8 cellular contexts compared by ENCODE assay signal in genomic region chr6:41922154-41922553, GRCh38. TPM values are rescaled to one million over a fixed set of nuclear protein-coding genes. Genes with fewer than 3 reads are reported as not detected.
DNase-seq lines count a peak whose midpoint lies in the region; FAIRE-seq and TF ChIP-seq lines count a peak whose summit lies in the region.

No MANE protein-coding gene starts in this region.

- H3K27me3 ChIP-seq in DOHH2 (ENCODE audit: control insufficient read depth, low read length) = no peaks in the 10 kb centered on the region
- no peaks in the 10 kb centered on the region for H3K27me3 ChIP-seq in endothelial cell of umbilical vein (ENCODE audit: control insufficient read depth in 2 of 2, insufficient read depth in 2 of 2, low read length in 2 of 2)
- no peaks in the 10 kb centered on the region for H3K27me3 ChIP-seq in ovary

- peak overlapping the region; percentile 96 for H3K9ac ChIP-seq in endothelial cell of umbilical vein (replicated peaks; ENCODE audit: extremely low read depth, insufficient read depth, low read length)

- H2AFZ ChIP-seq in endothelial cell of umbilical vein (ENCODE audit: low read depth, low read length) = no peak overlapping the region

- TSS peak; percentile 37 for BruUV-seq in endothelial cell of umbilical vein (replicated peaks; lab: Mats Ljungman, UMichigan)

- no peaks in the 10 kb centered on the region for H3K9me1 ChIP-seq in endothelial cell of umbilical vein (replicated peaks; ENCODE audit: control insufficient read depth, extremely low read depth, insufficient read depth, low read length)

- H3K4me2 ChIP-seq in DOHH2 (ENCODE audit: low read length) (peak overlapping the region; percentile 82), endothelial cell of umbilical vein (ENCODE audit: insufficient read depth, low read length) (peak overlapping the region; percentile 93)

- H3K27ac ChIP-seq in DOHH2 (ENCODE audit: low read depth, low read length) = peak overlapping the region; percentile 80
- peak overlapping the region; percentile 94 for H3K27ac ChIP-seq in endothelial cell of umbilical vein (ENCODE audit: insufficient read depth, low read depth, low read length)
- no peak overlapping the region for H3K27ac ChIP-seq in ovary

- TF ChIP-seq POLR2A in endothelial cell of umbilical vein (IDR thresholded peaks at IDR 0.05; ENCODE audit: low read depth, low read length) (no peak), ovary (IDR thresholded peaks at IDR 0.05) (no peak)

- FAIRE-seq in endothelial cell of umbilical vein (lab: Jason Lieb, UNC) = no peak

- H3K9me2 ChIP-seq in DOHH2 (replicated peaks; ENCODE audit: control insufficient read depth, low read length) = no peaks in the 10 kb centered on the region

- H4K20me1 ChIP-seq in DOHH2 (ENCODE audit: control insufficient read depth, insufficient read depth, low read depth, low read length) (peaks cover 6% of the 10 kb centered on the region; the same call in 1 of the 2 replicates), endothelial cell of umbilical vein (replicated peaks; ENCODE audit: control insufficient read depth, extremely low read depth, insufficient read depth, low read length) (no peaks in the 10 kb centered on the region)

- POLR2A ChIA-PET in endothelial cell of umbilical vein (lab: Charles Lee) = interaction anchor here (0.6 to 1.3 kb wide), 2 partner anchors 16 to 205 kb away, joined by 3 read pairs; no protein-coding TSS in a partner anchor

- 1 to 2% (median 2%) methylated on average over 7 of the region's 7 CpGs for WGBS in ovary, 3 donors

- DNase-seq in OCI-M1 (lab: John Stamatoyannopoulos, UW) = peak; percentile 48
- DNase-seq in endothelial cell of umbilical vein (ENCODE audit: low read depth, low spot score) = no peak
- no peak for DNase-seq in ovary
- DNase-seq in SK-N-DZ (ENCODE audit: low spot score) = no peak
- DNase-seq in epidermal melanocyte (ENCODE audit: insufficient read length, low spot score) = no peak
- no peak for DNase-seq in glomerular visceral epithelial cell (ENCODE audit: extremely low spot score)
- no peak for DNase-seq in T-helper 9 cell

- peaks cover 90% of the 10 kb centered on the region for H3K79me2 ChIP-seq in DOHH2 (ENCODE audit: control insufficient read depth, low read length)
- H3K79me2 ChIP-seq in endothelial cell of umbilical vein (ENCODE audit: control insufficient read depth, insufficient read depth, low read length) = peaks cover 64% of the 10 kb centered on the region

- dilution Hi-C loops in endothelial cell of umbilical vein (cut with MboI; ENCODE audit: extremely low pct_ligation_motif_present, low sequenced_read_pairs) = no loop called here

- H3K4me1 ChIP-seq in DOHH2 (ENCODE audit: control insufficient read depth, low read length) = peaks cover 38% of the 10 kb centered on the region
- peaks cover 36% of the 10 kb centered on the region for H3K4me1 ChIP-seq in endothelial cell of umbilical vein (ENCODE audit: control insufficient read depth, extremely low read depth, insufficient read depth, low read length)
- peaks cover 5% of the 10 kb centered on the region for H3K4me1 ChIP-seq in ovary (ENCODE audit: insufficient read depth)

- H3K36me3 ChIP-seq in DOHH2 (ENCODE audit: control insufficient read depth, low read length) = peaks cover 52% of the 10 kb centered on the region
- peaks cover 2 to 3% of the 10 kb centered on the region in 2 experiments for H3K36me3 ChIP-seq in endothelial cell of umbilical vein (ENCODE audit: control insufficient read depth in 2 of 2, extremely low read depth in 1 of 2, insufficient read depth in 2 of 2, low read length in 2 of 2)
- no peaks in the 10 kb centered on the region for H3K36me3 ChIP-seq in ovary

- peak overlapping the region; percentile 95 for H3K4me3 ChIP-seq in DOHH2 (ENCODE audit: low read length)
- peak overlapping the region; percentile 54 to 83 (median 82) for H3K4me3 ChIP-seq in endothelial cell of umbilical vein (replicated peaks in 1 of 3; ENCODE audit: insufficient read depth in 1 of 3, low read depth in 1 of 3, low read length in 3 of 3)
- H3K4me3 ChIP-seq in ovary = peak overlapping the region; percentile 78

- TF ChIP-seq EP300 in ovary (IDR thresholded peaks at IDR 0.05) = no peak

- intact Hi-C loops in endothelial cell of umbilical vein (cut with micrococcal nuclease) (no loop called here), ovary (cut with DNase I) (loop anchor here in 2 of 4 donors (5.0 to 10.0 kb wide), 2 partner anchors 135 to 137 kb away; partner anchors contain the start of genes TOMM6 (in 2 of the 2) and PRICKLE4 (in 1 of the 2))

- TF ChIP-seq CTCF in DOHH2 (IDR thresholded peaks at IDR 0.05; ENCODE audit: low read depth, low read length, poor library complexity, severe bottlenecking) (no peak), endothelial cell of umbilical vein (IDR thresholded peaks at IDR 0.05; ENCODE audit: extremely low read depth in 1 of 2, insufficient read depth in 1 of 2, low read depth in 1 of 2, low read length in 2 of 2) (no peak), ovary (IDR thresholded peaks at IDR 0.05) (no peak)

- 0 out of 2 replicates have a peak, but pooled peaks cover 4% of the 10 kb centered on the region for H3F3A ChIP-seq in DOHH2 (ENCODE audit: control insufficient read depth, insufficient read depth)

- CTCF ChIA-PET in endothelial cell of umbilical vein (lab: Charles Lee) = interaction anchor here (1.3 to 3.4 kb wide), 8 partner anchors 11 to 135 kb away, joined by 6 to 59 read pairs (median 30); partner anchors contain the start of genes CCND3 and TOMM6

- no peaks in the 10 kb centered on the region for H3K9me3 ChIP-seq in DOHH2 (ENCODE audit: control insufficient read depth, insufficient read depth, low read length)
- no peaks in the 10 kb centered on the region for H3K9me3 ChIP-seq in endothelial cell of umbilical vein (replicated peaks; ENCODE audit: control insufficient read depth, insufficient read depth, low read length)
- H3K9me3 ChIP-seq in ovary = no peaks in the 10 kb centered on the region

TF ChIP-seq in endothelial cell of umbilical vein, 7 proteins besides CTCF, POLR2A, EP300 and RAD21:
- no peak for TF ChIP-seq EZH2 (IDR thresholded peaks at IDR 0.05; ENCODE audit: borderline replicate concordance, low read depth, low read length, severe bottlenecking)

RNA-seq across cellular contexts. Expression of gene BYSL, which starts 0.9 kb away (rescaled TPM):
- total RNA-seq in endothelial cell of umbilical vein (41.8 and 45.7 TPM in 2 replicates), ovary (10 to 100 TPM in 5 of 7 donors, 1 to 10 TPM in 2; 4.8 to 29.2 (median 14.8) TPM)
- polyA plus RNA-seq in endothelial cell of umbilical vein (32.9 and 33.1 TPM in 2 replicates), ovary (1 to 10 TPM; 8.5 TPM)
- 33.9 and 42.1 TPM in 2 replicates for polyA plus RNA-seq in endothelial cell of umbilical vein (2011; cell fraction: cytosol; rRNA removed)
- polyA plus RNA-seq in endothelial cell of umbilical vein (2011; cell fraction: nucleus; rRNA removed) = 45.7 and 60.4 TPM in 2 replicates
- 30.0 and 38.9 TPM in 2 replicates for polyA plus RNA-seq in endothelial cell of umbilical vein (2012)
- 25.0 and 35.0 TPM in 2 replicates for polyA minus RNA-seq in endothelial cell of umbilical vein
- 36.4 TPM for polyA minus RNA-seq in endothelial cell of umbilical vein (2011; cell fraction: cytosol; rRNA and poly(A)+ RNA removed)
- 15.7 and 16.9 TPM in 2 replicates for polyA minus RNA-seq in endothelial cell of umbilical vein (2011; cell fraction: nucleus; rRNA and poly(A)+ RNA removed)
- 25.3 and 30.9 TPM in 2 replicates for polyA plus RNA-seq in SK-N-DZ (2014; cell fraction: cytosol; rRNA removed)
- polyA plus RNA-seq in SK-N-DZ (2014; cell fraction: nucleus; rRNA removed) = 25.6 and 34.4 TPM in 2 replicates

RNA-seq across cellular contexts. Expression of gene MED20, which starts 1.2 kb away (rescaled TPM):
- total RNA-seq in endothelial cell of umbilical vein (25.5 and 30.4 TPM in 2 replicates), ovary (10 to 100 TPM in 5 of 7 donors, 1 to 10 TPM in 2; 8.4 to 20.0 (median 13.1) TPM)
- polyA plus RNA-seq in endothelial cell of umbilical vein (34.8 and 37.8 TPM in 2 replicates), ovary (10 to 100 TPM in 1 of 2 donors, 1 to 10 TPM in 1; 7.2 to 15.1 TPM)
- 34.4 and 35.1 TPM in 2 replicates for polyA plus RNA-seq in endothelial cell of umbilical vein (2011; cell fraction: cytosol; rRNA removed)
- 27.9 and 28.7 TPM in 2 replicates for polyA plus RNA-seq in endothelial cell of umbilical vein (2011; cell fraction: nucleus; rRNA removed)
- polyA plus RNA-seq in endothelial cell of umbilical vein (2012) = 30.1 and 36.2 TPM in 2 replicates
- 45.6 and 53.3 TPM in 2 replicates for polyA minus RNA-seq in endothelial cell of umbilical vein
- 17.7 TPM for polyA minus RNA-seq in endothelial cell of umbilical vein (2011; cell fraction: cytosol; rRNA and poly(A)+ RNA removed)
- polyA minus RNA-seq in endothelial cell of umbilical vein (2011; cell fraction: nucleus; rRNA and poly(A)+ RNA removed) = 18.3 and 27.9 TPM in 2 replicates
- 39.9 and 40.5 TPM in 2 replicates for polyA plus RNA-seq in SK-N-DZ (2014; cell fraction: cytosol; rRNA removed)
- 13.4 and 20.6 TPM in 2 replicates for polyA plus RNA-seq in SK-N-DZ (2014; cell fraction: nucleus; rRNA removed)

RNA-seq across cellular contexts. Expression of gene CCND3, which starts 19.5 kb away (rescaled TPM):
- total RNA-seq in endothelial cell of umbilical vein = 87.5 and 96.7 TPM in 2 replicates
- 97.0 and 98.7 TPM in 2 replicates for polyA plus RNA-seq in endothelial cell of umbilical vein
- 80.5 and 93.5 TPM in 2 replicates for polyA plus RNA-seq in endothelial cell of umbilical vein (2011; cell fraction: cytosol; rRNA removed)
- polyA plus RNA-seq in endothelial cell of umbilical vein (2011; cell fraction: nucleus; rRNA removed) = 53.2 and 56.7 TPM in 2 replicates
- 87.3 and 94.2 TPM in 2 replicates for polyA plus RNA-seq in endothelial cell of umbilical vein (2012)
- 41.5 and 52.5 TPM in 2 replicates for polyA minus RNA-seq in endothelial cell of umbilical vein
- polyA minus RNA-seq in endothelial cell of umbilical vein (2011; cell fraction: cytosol; rRNA and poly(A)+ RNA removed) = 48.2 TPM
- 24.4 and 25.3 TPM in 2 replicates for polyA minus RNA-seq in endothelial cell of umbilical vein (2011; cell fraction: nucleus; rRNA and poly(A)+ RNA removed)
- total RNA-seq in ovary = 100 to 1,000 TPM in 1 of 7 donors, 10 to 100 TPM in 6; 22.7 to 217 (median 58.4) TPM
- 10 to 100 TPM; 23.9 to 52.8 TPM for polyA plus RNA-seq in ovary
- 27.2 and 32.7 TPM in 2 replicates for polyA plus RNA-seq in SK-N-DZ (2014; cell fraction: cytosol; rRNA removed)
- polyA plus RNA-seq in SK-N-DZ (2014; cell fraction: nucleus; rRNA removed) = 23.1 and 30.9 TPM in 2 replicates

RNA-seq across cellular contexts. Expression of gene USP49, which starts 27.0 kb away (rescaled TPM):
- total RNA-seq in endothelial cell of umbilical vein = 4.1 and 4.5 TPM in 2 replicates
- 2.1 and 2.4 TPM in 2 replicates for polyA plus RNA-seq in endothelial cell of umbilical vein
- 1.2 and 1.9 TPM in 2 replicates for polyA plus RNA-seq in endothelial cell of umbilical vein (2011; cell fraction: cytosol; rRNA removed)
- polyA plus RNA-seq in endothelial cell of umbilical vein (2011; cell fraction: nucleus; rRNA removed) = 10.6 and 11.7 TPM in 2 replicates
- 4.1 and 4.6 TPM in 2 replicates for polyA plus RNA-seq in endothelial cell of umbilical vein (2012)
- polyA minus RNA-seq in endothelial cell of umbilical vein = 4.4 and 5.0 TPM in 2 replicates
- polyA minus RNA-seq in endothelial cell of umbilical vein (2011; cell fraction: cytosol; rRNA and poly(A)+ RNA removed) = 2.4 TPM
- polyA minus RNA-seq in endothelial cell of umbilical vein (2011; cell fraction: nucleus; rRNA and poly(A)+ RNA removed) = 7.1 and 9.0 TPM in 2 replicates
- 1 to 10 TPM; 2.4 to 5.1 (median 4.7) TPM for total RNA-seq in ovary
- 1 to 10 TPM; 2.0 to 2.7 TPM for polyA plus RNA-seq in ovary
- 7.7 and 7.9 TPM in 2 replicates for polyA plus RNA-seq in SK-N-DZ (2014; cell fraction: cytosol; rRNA removed)
- 8.4 and 19.6 TPM in 2 replicates for polyA plus RNA-seq in SK-N-DZ (2014; cell fraction: nucleus; rRNA removed)

Comparison
In these comparisons a context has a peak if more than half of its experiments do, and no peak if none do; other contexts are left out.
1. H3K27ac ChIP-seq: peak in DOHH2 (single experiment) and endothelial cell of umbilical vein (single experiment); none in ovary (0 of 2).
2. Peak in every context shown above with its lines, with median percentiles within 50 percentile points of each other: H3K4me3 ChIP-seq.